Comparison of ENCODE assay signal across 9 cellular contexts in genomic region chr2:121532347-121532766, GRCh38. TPM values are rescaled to one million over a fixed set of nuclear protein-coding genes. Genes with fewer than 3 reads are reported as not detected.
A peak's percentile ranks its signal among the peaks of the same experiment; 100 is the strongest.
DNase-seq lines count a peak whose midpoint lies in the region; ATAC-seq and TF ChIP-seq lines count a peak whose summit lies in the region.
"Had no signal": no experiment of that assay in that cellular context is flagged by ENCODE, and none has a peak within 500 bp of the region (broad histone marks: within the 10 kb centered on the region; RNA-seq: fewer than 3 reads in every experiment).

No MANE protein-coding gene starts in this region.

- H4K20me1 ChIP-seq in DND-41 (ENCODE audit: insufficient read depth, low read length) (peaks cover 41% of the 10 kb centered on the region), MM.1S (ENCODE audit: insufficient read depth, low read length) (no peaks in the 10 kb centered on the region)

- H3K4me3 ChIP-seq in DND-41 (ENCODE audit: low read depth in 1 of 2, low read length in 2 of 2) (peak overlapping the region in 1 of 2 experiments; percentile 33; a peak in 2 of 4 replicates), MM.1S (ENCODE audit: low read length) (peak overlapping the region; percentile 50; the same call in 1 of the 2 replicates)

- peak overlapping the region; percentile 62 for H3K27ac ChIP-seq in DND-41 (ENCODE audit: low read length)
- H3K27ac ChIP-seq in MM.1S (ENCODE audit: low read length): peak overlapping the region; percentile 98

- H3F3A ChIP-seq in MM.1S (ENCODE audit: insufficient read depth, low read length): peaks cover 44% of the 10 kb centered on the region

- H3K9me3 Mint-ChIP-seq in activated naive CD8-positive, alpha-beta T cell treated with anti-CD3 and anti-CD28 coated beads, Interleukin-2, amount 50 U/mL, for 24 hours: peaks cover 3% of the 10 kb centered on the region
- no peaks in the 10 kb centered on the region for H3K9me3 Mint-ChIP-seq in natural killer cell

- intact Hi-C loops in natural killer cell (cut with micrococcal nuclease): no loop called here

- peaks cover 55% of the 10 kb centered on the region for H3K4me1 Mint-ChIP-seq in activated naive CD8-positive, alpha-beta T cell treated with anti-CD3 and anti-CD28 coated beads, Interleukin-2, amount 50 U/mL, for 24 hours
- peaks cover 43 to 46% of the 10 kb centered on the region in 2 donors for H3K4me1 Mint-ChIP-seq in natural killer cell

- H3K9me2 ChIP-seq in MM.1S (replicated peaks; ENCODE audit: insufficient read depth, low read length): no peaks in the 10 kb centered on the region

- H3K4me1 ChIP-seq in DND-41 (ENCODE audit: insufficient read depth, low read length) (peaks cover 37% of the 10 kb centered on the region), MM.1S (ENCODE audit: low read length) (peaks cover 29% of the 10 kb centered on the region)

- H3K4me2 ChIP-seq in DND-41 (ENCODE audit: insufficient read depth, low read length): peak overlapping the region; percentile 84
- peak overlapping the region; percentile 65 for H3K4me2 ChIP-seq in MM.1S (ENCODE audit: low read depth, low read length)

- DNase-seq in DND-41: no peak
- DNase-seq in MM.1S: no peak
- DNase-seq in activated naive CD8-positive, alpha-beta T cell treated with anti-CD3 and anti-CD28 coated beads, Interleukin-2, amount 50 U/mL, for 24 hours: no peak
- DNase-seq in natural killer cell: no peak
- DNase-seq in A172 (ENCODE audit: low spot score): no peak
- DNase-seq in putamen (ENCODE audit: low spot score): no peak

- no peak overlapping the region for H2AFZ ChIP-seq in DND-41 (ENCODE audit: low read depth, low read length)
- H2AFZ ChIP-seq in MM.1S (ENCODE audit: low read length): no peak overlapping the region

- H3K4me3 Mint-ChIP-seq in activated naive CD8-positive, alpha-beta T cell treated with anti-CD3 and anti-CD28 coated beads, Interleukin-2, amount 50 U/mL, for 24 hours: peak overlapping the region; percentile 30
- H3K4me3 Mint-ChIP-seq in natural killer cell: peak overlapping the region; percentile 53

- no peaks in the 10 kb centered on the region for H3K9me3 ChIP-seq in DND-41 (ENCODE audit: insufficient read depth, low read length, severe bottlenecking)
- no peaks in the 10 kb centered on the region for H3K9me3 ChIP-seq in MM.1S (replicated peaks; ENCODE audit: insufficient read depth, low read length)

- H3K27me3 ChIP-seq in DND-41 (ENCODE audit: insufficient read depth, low read length, poor library complexity): no peaks in the 10 kb centered on the region
- H3K27me3 ChIP-seq in MM.1S (replicated peaks; ENCODE audit: insufficient read depth, low read length): no peaks in the 10 kb centered on the region

- H3K79me2 ChIP-seq in DND-41 (ENCODE audit: insufficient read depth, low read length) (peaks cover 82% of the 10 kb centered on the region), MM.1S (ENCODE audit: low read length) (peaks cover 69% of the 10 kb centered on the region)

- peak overlapping the region; percentile 93 for H3K9ac ChIP-seq in DND-41 (ENCODE audit: low read depth, low read length)
- H3K9ac ChIP-seq in MM.1S (ENCODE audit: low read length): peak overlapping the region; percentile 95

- peak overlapping the region; percentile 34 for H3K27ac Mint-ChIP-seq in activated naive CD8-positive, alpha-beta T cell treated with anti-CD3 and anti-CD28 coated beads, Interleukin-2, amount 50 U/mL, for 24 hours
- H3K27ac Mint-ChIP-seq in natural killer cell: peak overlapping the region; percentile 92 to 98

- ATAC-seq in DND-41 (ENCODE audit: insufficient read depth, low read depth) (no peak), natural killer cell (no peak), HG02840 (IDR thresholded peaks at IDR 0.05; ENCODE audit: low FRiP score, unreplicated experiment) (no peak), HG03342 (IDR thresholded peaks at IDR 0.05; ENCODE audit: unreplicated experiment) (no peak)
- ATAC-seq in activated naive CD8-positive, alpha-beta T cell treated with anti-CD3 and anti-CD28 coated beads, Interleukin-2, amount 50 U/mL, for 24 hours: no peak

- H3K27me3 Mint-ChIP-seq in activated naive CD8-positive, alpha-beta T cell treated with anti-CD3 and anti-CD28 coated beads, Interleukin-2, amount 50 U/mL, for 24 hours: no peaks in the 10 kb centered on the region
- H3K27me3 Mint-ChIP-seq in natural killer cell (ENCODE audit: low read depth in 2 of 2): no peaks in the 10 kb centered on the region

- TF ChIP-seq CTCF in DND-41 (IDR thresholded peaks at IDR 0.05; ENCODE audit: borderline replicate concordance, extremely low read depth, low read length, poor library complexity, severe bottlenecking) (no peak), MM.1S (IDR thresholded peaks at IDR 0.05; ENCODE audit: low read length) (no peak), natural killer cell (IDR thresholded peaks at IDR 0.05) (no peak)

- peaks cover 12% of the 10 kb centered on the region for H3K36me3 Mint-ChIP-seq in activated naive CD8-positive, alpha-beta T cell treated with anti-CD3 and anti-CD28 coated beads, Interleukin-2, amount 50 U/mL, for 24 hours (ENCODE audit: low read depth)
- no peaks in the 10 kb centered on the region for H3K36me3 Mint-ChIP-seq in natural killer cell

- peaks cover 19% of the 10 kb centered on the region for H3K36me3 ChIP-seq in DND-41 (ENCODE audit: insufficient read depth, low read length)
- no peaks in the 10 kb centered on the region for H3K36me3 ChIP-seq in MM.1S (replicated peaks; ENCODE audit: insufficient read depth, low read length)

RNA-seq across cellular contexts. Expression of gene RNU4ATAC, which starts 1.7 kb away (rescaled TPM):
- total RNA-seq in natural killer cell: not detected
- under 0.01 TPM in 1 of 2 replicates, not detected in the other for total RNA-seq in A172 (2014; rRNA removed; shearing (Covaris generic))
- total RNA-seq: mononuclear cell had no signal
